12 cellular contexts compared by ENCODE assay signal in genomic region chr15:89725064-89725463, GRCh38. TPM values are rescaled to one million over a fixed set of nuclear protein-coding genes. Genes with fewer than 3 reads are reported as not detected.
"Had no signal": no experiment of that assay in that cellular context is flagged by ENCODE, and none has a peak within 500 bp of the region (broad histone marks: within the 10 kb centered on the region; RNA-seq: fewer than 3 reads in every experiment).

No MANE protein-coding gene starts in this region.

- H3K27ac ChIP-seq: GM23248 had no signal

- DNase-seq: GM23248, GOT3, H7, H9, HCEC 1CT, HFFc6 had no signal

- H3K4me3 ChIP-seq: GM23248, GM23338, HAP-1 had no signal

- H2AFZ ChIP-seq: GM23248, GM23338 had no signal

- FAIRE-seq: H1, H54 had no signal

- ATAC-seq: GM23338, HCT116 had no signal

- H3K36me3 ChIP-seq: HAP-1 had no signal

- H3K4me2 ChIP-seq: GM23338 had no signal

- H3K4me1 ChIP-seq: HAP-1 had no signal

- H3K9ac ChIP-seq: GM23248 had no signal

RNA-seq across cellular contexts. Expression of gene MESP1, which starts 26.0 kb away (rescaled TPM):
- total RNA-seq: GM23248, H4, H9 had no signal

RNA-seq across cellular contexts. Expression of gene WDR93, which starts 34.5 kb away (rescaled TPM):
- total RNA-seq: GM23248, H1, H7, H9 had no signal
- polyA plus RNA-seq: GM23338 had no signal

RNA-seq across cellular contexts. Expression of gene PLIN1, which starts 45.9 kb away (rescaled TPM):
- total RNA-seq: GM23248, H1, H7, HFFc6 had no signal
- polyA plus RNA-seq: GM23248 had no signal

RNA-seq across cellular contexts. Expression of gene MESP2, which starts 51.1 kb away (rescaled TPM):
- total RNA-seq: GM23248, H4 had no signal
- polyA plus RNA-seq: GM23248 had no signal
